ENCODE assay signal across 8 cellular contexts in genomic region chr10:107409517-107409916, GRCh38.
DNase-seq lines count a peak whose midpoint lies in the region; ATAC-seq, FAIRE-seq and TF ChIP-seq lines count a peak whose summit lies in the region.

No MANE protein-coding gene starts in this region.

- 62% methylated on average over 5 of the region's 5 CpGs for WGBS in hepatocyte (ENCODE audit: low lambda C conversion rate, missing lambda C conversion rate)

- no peaks in the 10 kb centered on the region for H3K27me3 Mint-ChIP-seq in activated CD4-positive, alpha-beta memory T cell treated with anti-CD3 and anti-CD28 coated beads for 36 hours

- H3K4me2 ChIP-seq in hepatocyte, result no peak overlapping the region

- ATAC-seq in GM19397 (IDR thresholded peaks at IDR 0.05; ENCODE audit: unreplicated experiment) (peak; percentile 57), HG03045 (IDR thresholded peaks at IDR 0.05; ENCODE audit: unreplicated experiment) (no peak)

- TF ChIP-seq CTCF in BE2C (IDR thresholded peaks at IDR 0.05; ENCODE audit: low read depth, low read length) (peak; percentile 46), hepatocyte (IDR thresholded peaks at IDR 0.05; ENCODE audit: poor library complexity) (peak; percentile 46)

- H2AFZ ChIP-seq in hepatocyte, result no peak overlapping the region

- no peaks in the 10 kb centered on the region for H3K79me2 ChIP-seq in hepatocyte

- no peaks in the 10 kb centered on the region for H3K36me3 ChIP-seq in BE2C
- no peaks in the 10 kb centered on the region for H3K36me3 ChIP-seq in NT2/D1 (ENCODE audit: insufficient read depth, insufficient read length, low read length)
- H3K36me3 ChIP-seq in hepatocyte (replicated peaks; ENCODE audit: insufficient read depth, low read depth), result no peaks in the 10 kb centered on the region

- H4K20me1 ChIP-seq in hepatocyte (ENCODE audit: insufficient read depth, poor library complexity, severe bottlenecking), result no peaks in the 10 kb centered on the region

- POLR2A ChIA-PET in activated CD4-positive, alpha-beta memory T cell treated with anti-CD3 and anti-CD28 coated beads for 36 hours (lab: Charles Lee), result no interaction called here

- H3K9me2 ChIP-seq in hepatocyte (replicated peaks; ENCODE audit: insufficient read depth), result no peaks in the 10 kb centered on the region

- CTCF ChIA-PET in activated CD4-positive, alpha-beta memory T cell treated with anti-CD3 and anti-CD28 coated beads for 36 hours (lab: Charles Lee), result no interaction called here

- H3K4me3 Mint-ChIP-seq in activated CD4-positive, alpha-beta memory T cell treated with anti-CD3 and anti-CD28 coated beads for 36 hours, result no peak overlapping the region

- H3K27ac Mint-ChIP-seq in activated CD4-positive, alpha-beta memory T cell treated with anti-CD3 and anti-CD28 coated beads for 36 hours, result no peak overlapping the region

- H3K27me3 ChIP-seq in BE2C (no peaks in the 10 kb centered on the region), NT2/D1 (ENCODE audit: insufficient read depth, insufficient read length) (no peaks in the 10 kb centered on the region), hepatocyte (no peaks in the 10 kb centered on the region)

- H3K27ac ChIP-seq in hepatocyte, result no peak overlapping the region

- FAIRE-seq in RCC 7860 (lab: Jason Lieb, UNC), result no peak

- H3K4me1 Mint-ChIP-seq in activated CD4-positive, alpha-beta memory T cell treated with anti-CD3 and anti-CD28 coated beads for 36 hours (ENCODE audit: low read depth), result no peaks in the 10 kb centered on the region

- no peak overlapping the region for H3K4me3 ChIP-seq in BE2C (ENCODE audit: low read depth, low read length)
- H3K4me3 ChIP-seq in NT2/D1 (ENCODE audit: insufficient read length, low read depth), result no peak overlapping the region
- no peak overlapping the region for H3K4me3 ChIP-seq in hepatocyte

- intact Hi-C loops in activated CD4-positive, alpha-beta memory T cell treated with anti-CD3 and anti-CD28 coated beads for 36 hours (cut with micrococcal nuclease), result no loop called here

- no peaks in the 10 kb centered on the region for H3K36me3 Mint-ChIP-seq in activated CD4-positive, alpha-beta memory T cell treated with anti-CD3 and anti-CD28 coated beads for 36 hours

- H3K4me1 ChIP-seq in BE2C (no peaks in the 10 kb centered on the region; the same call in 1 of the 2 replicates), NT2/D1 (ENCODE audit: insufficient read depth, insufficient read length) (no peaks in the 10 kb centered on the region), hepatocyte (ENCODE audit: insufficient read depth) (no peaks in the 10 kb centered on the region)

- H3K9ac ChIP-seq in NT2/D1 (ENCODE audit: insufficient read length, low read depth), result no peak overlapping the region

- peaks cover 22% of the 10 kb centered on the region for H3K9me3 Mint-ChIP-seq in activated CD4-positive, alpha-beta memory T cell treated with anti-CD3 and anti-CD28 coated beads for 36 hours

- H3K9me3 ChIP-seq in BE2C (no peaks in the 10 kb centered on the region), NT2/D1 (ENCODE audit: insufficient read depth, low read length) (no peaks in the 10 kb centered on the region), hepatocyte (ENCODE audit: low read depth) (no peaks in the 10 kb centered on the region)

- DNase-seq in BE2C, result peak; percentile 19
- DNase-seq in NT2/D1 (ENCODE audit: low read depth, low spot score), result peak; percentile 0
- peak; percentile 45 for DNase-seq in hepatocyte (ENCODE audit: low spot score)
- DNase-seq in activated CD4-positive, alpha-beta memory T cell treated with anti-CD3 and anti-CD28 coated beads for 36 hours, result no peak
- DNase-seq in cerebellum (ENCODE audit: low spot score), result no peak
- DNase-seq in RCC 7860 (ENCODE audit: low spot score), result no peak

Comparison
In these comparisons a context has a peak if more than half of its experiments do, and no peak if none do; other contexts are left out.
1. DNase-seq: peak in BE2C (single experiment), NT2/D1 (single experiment) and hepatocyte (single experiment); none in activated CD4-positive, alpha-beta memory T cell treated with anti-CD3 and anti-CD28 coated beads for 36 hours (single experiment), cerebellum (single experiment) and RCC 7860 (single experiment).